In genomic region chr11:103880968-103881367, GRCh38 we compare ENCODE assay signal across 20 cellular contexts.
"Had no signal": no experiment of that assay in that cellular context is flagged by ENCODE, and none has a peak within 500 bp of the region (broad histone marks: within the 10 kb centered on the region; RNA-seq: fewer than 3 reads in every experiment).

No MANE protein-coding gene starts in this region.

- H3K27me3 ChIP-seq: gastrocnemius medialis, heart right ventricle, transverse colon, vagina had no signal

- H3K4me3 Mint-ChIP-seq: activated naive CD8-positive, alpha-beta T cell treated with anti-CD3 and anti-CD28 coated beads, Interleukin-2, amount 10 ng/mL, durations not matched to agents 7 days and 5 days; activated T-helper 1 cell treated with anti-CD3 and anti-CD28 coated beads, Interleukin-12 subunit alpha, Interleukin-12 subunit beta, Interleukin-2, Interleukin-4 antibody, amounts not matched to agents 30 ng/mL and 10 ng/mL and 1 ng/mL, durations not matched to agents 14 hours and 24 hours and 36 hours; mesothelial cell of epicardium had no signal

- ATAC-seq: left cardiac atrium, right cardiac atrium had no signal

- H3K9me3 Mint-ChIP-seq: activated T-helper 1 cell treated with anti-CD3 and anti-CD28 coated beads, Interleukin-12 subunit alpha, Interleukin-12 subunit beta, Interleukin-2, Interleukin-4 antibody, amounts not matched to agents 30 ng/mL and 10 ng/mL and 1 ng/mL, durations not matched to agents 14 hours and 24 hours and 36 hours had no signal

- H3K9me3 ChIP-seq: gastrocnemius medialis, heart right ventricle, prostate gland, transverse colon, vagina had no signal

- H3K36me3 ChIP-seq: gastrocnemius medialis, heart right ventricle, prostate gland, transverse colon, vagina had no signal

- H3K4me1 Mint-ChIP-seq: activated naive CD8-positive, alpha-beta T cell treated with anti-CD3 and anti-CD28 coated beads, Interleukin-2, amount 10 ng/mL, durations not matched to agents 7 days and 5 days; mesothelial cell of epicardium had no signal

- H3K27ac Mint-ChIP-seq: activated naive CD8-positive, alpha-beta T cell treated with anti-CD3 and anti-CD28 coated beads, Interleukin-2, amount 10 ng/mL, durations not matched to agents 7 days and 5 days; activated T-helper 1 cell treated with anti-CD3 and anti-CD28 coated beads, Interleukin-12 subunit alpha, Interleukin-12 subunit beta, Interleukin-2, Interleukin-4 antibody, amounts not matched to agents 30 ng/mL and 10 ng/mL and 1 ng/mL, durations not matched to agents 14 hours and 24 hours and 36 hours; mesothelial cell of epicardium had no signal

- H3K4me1 ChIP-seq: prostate gland, transverse colon, vagina had no signal

- H3K27ac ChIP-seq: epithelial cell of prostate, gastrocnemius medialis, prostate gland, skin epidermis, transverse colon, vagina had no signal

- FAIRE-seq: bronchial epithelial cell had no signal

- DNase-seq: activated CD4-positive, alpha-beta T cell treated with anti-CD3 and anti-CD28 coated beads for 48 hours; activated naive CD8-positive, alpha-beta T cell treated with anti-CD3 and anti-CD28 coated beads, Interleukin-2, amount 10 ng/mL, durations not matched to agents 7 days and 5 days; aorta; gastrocnemius medialis; heart right ventricle; left cardiac atrium; right cardiac atrium; stimulated activated CD4-positive, alpha-beta T cell treated with anti-CD3 and anti-CD28 coated beads, Interleukin-15, amount 100 ng/mL, for 24 hours; stimulated activated CD4-positive, alpha-beta T cell treated with anti-CD3 and anti-CD28 coated beads, Interleukin-4, amount 100 ng/mL, for 1 hour; stimulated activated naive CD4-positive, alpha-beta T cell treated with Interleukin-2 at 50 U/mL for 16 hours; substantia nigra; transverse colon had no signal

- H3K4me3 ChIP-seq: gastrocnemius medialis, heart right ventricle, lung, prostate gland, skin epidermis, transverse colon, vagina had no signal

- H3K36me3 Mint-ChIP-seq: activated naive CD8-positive, alpha-beta T cell treated with anti-CD3 and anti-CD28 coated beads, Interleukin-2, amount 10 ng/mL, durations not matched to agents 7 days and 5 days; mesothelial cell of epicardium had no signal
